ENCODE assay signal across 8 cellular contexts in the genomic region with DNA sequence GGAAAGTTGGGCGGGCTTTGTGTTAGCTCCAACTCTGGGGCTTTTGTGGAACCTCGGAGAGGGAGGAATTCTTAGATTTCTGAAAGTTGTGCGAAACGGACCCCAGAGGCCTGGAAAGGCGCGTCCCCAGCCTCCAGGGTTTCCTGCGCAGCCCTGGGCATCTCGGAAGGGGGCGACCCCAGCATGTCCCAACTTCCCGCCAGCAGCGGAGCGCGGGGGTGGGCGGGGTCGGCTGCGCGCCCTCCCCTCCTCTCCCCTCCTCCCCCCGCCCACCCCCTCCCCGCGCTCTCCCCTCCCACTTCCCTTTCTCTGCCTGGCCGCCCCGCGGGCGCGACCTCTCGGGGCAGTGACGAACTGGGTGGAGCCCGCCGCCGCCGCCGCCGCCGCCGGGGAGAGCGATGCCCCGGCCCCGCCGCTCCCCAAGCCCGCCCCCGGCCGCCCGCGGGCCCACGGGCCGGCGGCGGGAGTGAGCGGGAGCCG. TPM values are rescaled to one million over a fixed set of nuclear protein-coding genes. Genes with fewer than 3 reads are reported as not detected.
DNase-seq lines count a peak whose midpoint lies in the region; ATAC-seq, FAIRE-seq and TF ChIP-seq lines count a peak whose summit lies in the region.

No MANE protein-coding gene starts in this region.

- H3K4me3 ChIP-seq in SJCRH30 (peak overlapping the region; percentile 99), thoracic aorta (peak overlapping the region; percentile 81)

- ATAC-seq in GM21526 (IDR thresholded peaks at IDR 0.05; ENCODE audit: low FRiP score, unreplicated experiment) (peak; percentile 79), thoracic aorta (ENCODE audit: insufficient number of reproducible peaks, low FRiP score, low read depth) (peak; percentile 73)

- H3K27ac ChIP-seq in SJCRH30 (peak overlapping the region; percentile 69), thoracic aorta (peak overlapping the region; percentile 93 to 97)

- H3K36me3 ChIP-seq in SJCRH30 (no peaks in the 10 kb centered on the region), thoracic aorta (no peaks in the 10 kb centered on the region)

- H3K9me3 ChIP-seq in SJCRH30 (replicated peaks) (no peaks in the 10 kb centered on the region), thoracic aorta (no peaks in the 10 kb centered on the region)

- TF ChIP-seq CTCF in D721Med (IDR thresholded peaks at IDR 0.05; ENCODE audit: insufficient read depth, missing control alignments) (no peak), thoracic aorta (IDR thresholded peaks at IDR 0.05) (no peak)

- DNase-seq in D721Med (ENCODE audit: insufficient read length, low spot score) (peak; percentile 55), HuH-7.5 (ENCODE audit: low spot score) (peak; percentile 49), SJCRH30 (peak; percentile 86 to 88), frontal cortex (ENCODE audit: low spot score in 2 of 2) (peak; percentile 72 to 83), occipital lobe (lab: John Stamatoyannopoulos, UW) (peak; percentile 25), thoracic aorta (ENCODE audit: low spot score) (peak; percentile 45)
- DNase-seq in activated naive CD4-positive, alpha-beta T cell (lab: John Stamatoyannopoulos, UW): peak; percentile 27 to 74 (median 48)

- H3K27me3 ChIP-seq in SJCRH30: no peaks in the 10 kb centered on the region
- H3K27me3 ChIP-seq in thoracic aorta (replicated peaks; ENCODE audit: insufficient read depth): no peaks in the 10 kb centered on the region

- no peak for FAIRE-seq in D721Med (lab: Jason Lieb, UNC)
- no peak for FAIRE-seq in frontal cortex (lab: Jason Lieb, UNC)

- no peaks in the 10 kb centered on the region; the same call in 1 of the 2 replicates for H3K4me1 ChIP-seq in SJCRH30
- peaks cover 49 to 63% of the 10 kb centered on the region in 2 donors for H3K4me1 ChIP-seq in thoracic aorta (ENCODE audit: control insufficient read depth in 1 of 2, low read depth in 2 of 2)

RNA-seq across cellular contexts. Expression of a gene that starts 16.8 kb away (rescaled TPM):
- not detected in 2 replicates for total RNA-seq in SJCRH30 (2014; rRNA removed; shearing (Covaris generic))
- total RNA-seq in frontal cortex (not detected), occipital lobe (not detected), thoracic aorta (10 to 100 TPM in 1 of 2 donors, 1 to 10 TPM in 1; 2.2 to 10.7 TPM)

Comparison
In these comparisons a context has a peak if more than half of its experiments do, and no peak if none do; other contexts are left out.
1. Peak in every context shown above with its lines: DNase-seq, ATAC-seq, H3K4me3 ChIP-seq and H3K27ac ChIP-seq.
2. DNase-seq: peak in every context shown above with its lines; median percentile 87 in SJCRH30; 78 in frontal cortex; 55 in D721Med; 49 in HuH-7.5; 48 in activated naive CD4-positive, alpha-beta T cell; 45 in thoracic aorta; 25 in occipital lobe.